14 cellular contexts compared by ENCODE assay signal in the genomic region with DNA sequence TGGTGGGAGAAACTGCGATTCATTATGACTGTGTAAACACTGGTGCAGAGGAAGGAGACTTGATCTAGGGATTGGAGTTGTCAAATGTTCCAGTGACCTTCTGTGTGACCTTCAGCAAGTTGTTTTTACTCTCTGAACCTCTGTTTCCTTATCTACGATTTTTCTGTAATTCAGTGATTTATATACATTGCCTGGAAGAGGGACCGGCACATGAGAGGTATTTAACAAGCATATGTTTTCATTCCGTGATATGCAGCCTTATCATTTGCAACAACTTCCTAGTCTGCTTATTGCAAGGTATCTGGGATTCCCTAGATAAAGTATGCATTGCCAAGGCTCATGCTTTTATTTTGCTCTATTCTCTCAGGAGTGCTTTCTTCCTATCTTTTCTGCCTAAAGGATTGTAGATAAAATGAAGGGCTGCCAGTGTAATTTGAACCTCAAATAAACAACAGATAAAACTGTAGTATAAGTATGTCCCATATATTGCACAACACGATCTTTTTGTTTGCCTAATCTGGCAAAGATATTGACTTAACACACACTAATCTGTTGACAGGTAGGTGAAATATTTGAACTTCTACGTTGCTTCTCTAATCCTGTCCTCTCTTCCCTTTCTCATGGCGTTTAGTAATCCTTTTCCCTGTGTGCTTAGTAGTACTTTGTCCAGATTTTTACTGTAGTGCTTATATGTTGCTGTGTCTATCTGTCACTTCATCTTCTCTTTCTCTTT.
DNase-seq lines count a peak whose midpoint lies in the region; ATAC-seq and TF ChIP-seq lines count a peak whose summit lies in the region.
"Had no signal": no experiment of that assay in that cellular context is flagged by ENCODE, and none has a peak within 500 bp of the region (broad histone marks: within the 10 kb centered on the region; RNA-seq: fewer than 3 reads in every experiment).

No MANE protein-coding gene starts in this region.

- ATAC-seq in HG03280 (IDR thresholded peaks at IDR 0.05; ENCODE audit: unreplicated experiment): no peak

- DNase-seq in NCI-H1092 treated with DMSO at 0.1 percent for 48 hours (lab: John Stamatoyannopoulos, UW) (peak; percentile 2), NCI-H1092 (lab: John Stamatoyannopoulos, UW) (no peak), NCI-H748 treated with DMSO at 0.1 percent for 48 hours (lab: John Stamatoyannopoulos, UW) (peak; percentile 73), fibroblast of the aortic adventitia (ENCODE audit: low read depth) (peak; percentile 12), renal cortical epithelial cell (ENCODE audit: low read depth) (peak; percentile 9), hypothalamus (lab: John Stamatoyannopoulos, UW) (no peak), SIG-M5 treated with dmso at 0.1 percent for 504 hours (lab: John Stamatoyannopoulos, UW; ENCODE audit: unreplicated experiment) (no peak)
- DNase-seq: activated B cell treated with CpG ODN at 0.5 μM for 24 hours; activated effector memory CD4-positive, alpha-beta T cell treated with anti-CD3 and anti-CD28 coated beads, Interleukin-2, amount 50 U/mL, for 16 hours; CD4-positive, alpha-beta memory T cell; NCI-H1930; stimulated activated CD4-positive, alpha-beta T cell treated with anti-CD3 and anti-CD28 coated beads, Interleukin-15, amount 100 ng/mL, for 24 hours had no signal

- TF ChIP-seq CTCF in fibroblast of the aortic adventitia (IDR thresholded peaks at IDR 0.05; ENCODE audit: insufficient read depth, low read length): no peak

- H3K4me3 ChIP-seq in fibroblast of the aortic adventitia (ENCODE audit: low read depth, low read length): no peak overlapping the region
- H3K4me3 ChIP-seq: esophagus muscularis mucosa had no signal

Comparison
In these comparisons a context has a peak if more than half of its experiments do, and no peak if none do; other contexts are left out.
1. DNase-seq: peak in NCI-H1092 treated with DMSO at 0.1 percent for 48 hours (single experiment), NCI-H748 treated with DMSO at 0.1 percent for 48 hours (single experiment), fibroblast of the aortic adventitia (single experiment) and renal cortical epithelial cell (single experiment); none in NCI-H1092 (single experiment), hypothalamus (0 of 51) and SIG-M5 treated with dmso at 0.1 percent for 504 hours (single experiment).